24 cellular contexts compared by ENCODE assay signal in genomic region chr5:16754621-16755020, GRCh38.
DNase-seq lines count a peak whose midpoint lies in the region; ATAC-seq and TF ChIP-seq lines count a peak whose summit lies in the region.
"Had no signal": no experiment of that assay in that cellular context is flagged by ENCODE, and none has a peak within 500 bp of the region (broad histone marks: within the 10 kb centered on the region; RNA-seq: fewer than 3 reads in every experiment).

No MANE protein-coding gene starts in this region.

- H3K27ac Mint-ChIP-seq in glutamatergic neuron (ENCODE audit: unreplicated experiment) (no peak overlapping the region), type B pancreatic cell (no peak overlapping the region)
- H3K27ac Mint-ChIP-seq: CD8-positive, alpha-beta T cell; memory B cell; naive thymus-derived CD8-positive, alpha-beta T cell; stimulated activated naive CD8-positive, alpha-beta T cell treated with anti-CD3 and anti-CD28 coated beads, Interleukin-15, Interleukin-2, amounts not matched to agents 100 ng/mL and 50 ng/mL, for 24 hours; T-helper 1 cell treated with Interleukin-12 subunit alpha and Interleukin-12 subunit beta and Interleukin-4 antibody, amounts not matched to agents 30 μg/mL and 1 μg/mL, for 36 hours had no signal

- TF ChIP-seq CTCF in glutamatergic neuron (IDR thresholded peaks at IDR 0.05; ENCODE audit: partially characterized antibody, unreplicated experiment) (no peak), type B pancreatic cell (conservative IDR thresholded peaks at IDR 0.05) (no peak)

- peaks cover 15% of the 10 kb centered on the region for H3K36me3 ChIP-seq in HUES48 (ENCODE audit: control insufficient read depth, insufficient read depth, low read length)
- H3K36me3 ChIP-seq: prostate gland had no signal

- peaks cover 3% of the 10 kb centered on the region for H3K4me1 Mint-ChIP-seq in glutamatergic neuron (ENCODE audit: low read depth, unreplicated experiment)
- peaks cover 12% of the 10 kb centered on the region for H3K4me1 Mint-ChIP-seq in type B pancreatic cell (ENCODE audit: unreplicated experiment)
- H3K4me1 Mint-ChIP-seq: memory B cell had no signal

- no peaks in the 10 kb centered on the region for H3K9me3 ChIP-seq in HUES48 (ENCODE audit: control insufficient read depth, insufficient read depth, low read length)
- H3K9me3 ChIP-seq: prostate gland, transverse colon had no signal

- H3K9ac ChIP-seq in HUES48 (ENCODE audit: low read depth, low read length), result no peak overlapping the region; the same call in 1 of the 2 replicates

- H3K27me3 Mint-ChIP-seq in glutamatergic neuron (ENCODE audit: unreplicated experiment), result no peaks in the 10 kb centered on the region
- H3K27me3 Mint-ChIP-seq in type B pancreatic cell, result no peaks in the 10 kb centered on the region
- H3K27me3 Mint-ChIP-seq: memory B cell; naive thymus-derived CD8-positive, alpha-beta T cell; stimulated activated naive CD8-positive, alpha-beta T cell treated with anti-CD3 and anti-CD28 coated beads, Interleukin-15, Interleukin-2, amounts not matched to agents 100 ng/mL and 50 ng/mL, for 24 hours had no signal

- peak overlapping the region; percentile 64 for H3K27ac ChIP-seq in HUES48 (ENCODE audit: low read depth, low read length)
- H3K27ac ChIP-seq: dorsolateral prefrontal cortex, prostate gland, transverse colon had no signal

- DNase-seq in NCI-H82 treated with DMSO at 0.1 percent for 48 hours (lab: John Stamatoyannopoulos, UW; ENCODE audit: unreplicated experiment) (peak; percentile 87), glutamatergic neuron (peak; percentile 61), type B pancreatic cell (ENCODE audit: extremely low spot score, unreplicated experiment) (no peak), SIG-M5 (lab: John Stamatoyannopoulos, UW) (no peak)
- DNase-seq: activated CD4-positive, alpha-beta T cell treated with anti-CD3 and anti-CD28 coated beads, Interleukin-2, amount 50 U/mL, for 1 hour; activated CD8-positive, alpha-beta memory T cell treated with anti-CD3 and anti-CD28 coated beads, Interleukin-2, amount 50 U/mL, for 4 hours; CD8-positive, alpha-beta T cell; DMS79 treated with DMSO at 0.1 percent for 48 hours; dorsolateral prefrontal cortex; HCEC 1CT; left cardiac atrium; naive thymus-derived CD8-positive, alpha-beta T cell; NCI-H1092 treated with DMSO at 0.1 percent for 48 hours; NCI-H2081; NCI-H526; stimulated activated CD4-positive, alpha-beta T cell treated with anti-CD3 and anti-CD28 coated beads, Interleukin-4, amount 100 ng/mL, for 1 hour; transverse colon had no signal

- no peak overlapping the region for H3K4me3 ChIP-seq in HUES48 (ENCODE audit: low read depth, low read length)
- H3K4me3 ChIP-seq: dorsolateral prefrontal cortex, prostate gland, transverse colon had no signal

- peaks cover 27% of the 10 kb centered on the region for H3K4me1 ChIP-seq in HUES48 (ENCODE audit: control insufficient read depth, insufficient read depth, low read length)
- H3K4me1 ChIP-seq: prostate gland had no signal

- no peaks in the 10 kb centered on the region for H3K27me3 ChIP-seq in HUES48 (ENCODE audit: control insufficient read depth, insufficient read depth, low read length)
- H3K27me3 ChIP-seq: dorsolateral prefrontal cortex, transverse colon had no signal

- H3K4me3 Mint-ChIP-seq in glutamatergic neuron (ENCODE audit: unreplicated experiment) (no peak overlapping the region), type B pancreatic cell (peak overlapping the region; percentile 45)
- H3K4me3 Mint-ChIP-seq: CD8-positive, alpha-beta T cell; memory B cell; naive thymus-derived CD8-positive, alpha-beta T cell; stimulated activated naive CD8-positive, alpha-beta T cell treated with anti-CD3 and anti-CD28 coated beads, Interleukin-15, Interleukin-2, amounts not matched to agents 100 ng/mL and 50 ng/mL, for 24 hours; T-helper 1 cell treated with Interleukin-12 subunit alpha and Interleukin-12 subunit beta and Interleukin-4 antibody, amounts not matched to agents 30 μg/mL and 1 μg/mL, for 36 hours had no signal

- H3K9me3 Mint-ChIP-seq in glutamatergic neuron (ENCODE audit: unreplicated experiment) (peaks cover 2% of the 10 kb centered on the region), type B pancreatic cell (no peaks in the 10 kb centered on the region)
- H3K9me3 Mint-ChIP-seq: CD8-positive, alpha-beta T cell; memory B cell; naive thymus-derived CD8-positive, alpha-beta T cell; stimulated activated naive CD8-positive, alpha-beta T cell treated with anti-CD3 and anti-CD28 coated beads, Interleukin-15, Interleukin-2, amounts not matched to agents 100 ng/mL and 50 ng/mL, for 24 hours; T-helper 1 cell treated with Interleukin-12 subunit alpha and Interleukin-12 subunit beta and Interleukin-4 antibody, amounts not matched to agents 30 μg/mL and 1 μg/mL, for 36 hours had no signal

- ATAC-seq in HG02763 (IDR thresholded peaks at IDR 0.05; ENCODE audit: unreplicated experiment) (no peak), HG03175 (IDR thresholded peaks at IDR 0.05; ENCODE audit: unreplicated experiment) (no peak)
- ATAC-seq: CD8-positive, alpha-beta T cell; left cardiac atrium; naive thymus-derived CD8-positive, alpha-beta T cell had no signal

- H3K36me3 Mint-ChIP-seq in glutamatergic neuron (ENCODE audit: unreplicated experiment) (no peaks in the 10 kb centered on the region), type B pancreatic cell (peaks cover 26% of the 10 kb centered on the region)
- H3K36me3 Mint-ChIP-seq: CD8-positive, alpha-beta T cell; memory B cell; naive thymus-derived CD8-positive, alpha-beta T cell had no signal

Comparison
In these comparisons a context has a peak if more than half of its experiments do, and no peak if none do; other contexts are left out.
1. DNase-seq: peak in NCI-H82 treated with DMSO at 0.1 percent for 48 hours (single experiment) and glutamatergic neuron (single experiment); none in type B pancreatic cell (single experiment) and SIG-M5 (single experiment).